8 cellular contexts compared by ENCODE assay signal in genomic region chr1:36420836-36421317, GRCh38. TPM values are rescaled to one million over a fixed set of nuclear protein-coding genes. Genes with fewer than 3 reads are reported as not detected.
DNase-seq lines count a peak whose midpoint lies in the region; ATAC-seq and TF ChIP-seq lines count a peak whose summit lies in the region.

No MANE protein-coding gene starts in this region.

- ATAC-seq in Panc1, result peak; percentile 98
- peak; percentile 95 to 98 for ATAC-seq in stimulated activated naive B cell treated with anti-CD40 and anti-IgM and Interleukin-4, amounts not matched to agents 10 μg/mL and 1 μg/mL and 100 μg/mL, for 72 hours (replicated peaks)
- ATAC-seq in GM21619 (IDR thresholded peaks at IDR 0.05; ENCODE audit: unreplicated experiment), result no peak

- no peak overlapping the region for H3K4me3 ChIP-seq in GM12875 (ENCODE audit: low read depth, low read length)
- no peak overlapping the region for H3K4me3 ChIP-seq in Panc1 (ENCODE audit: low read depth in 2 of 2, low read length in 2 of 2)
- H3K4me3 ChIP-seq in esophagus squamous epithelium, result no peak overlapping the region

- H3K27ac Mint-ChIP-seq in activated T-cell treated with anti-CD3 and anti-CD28 coated beads, Interleukin-2, amount 50 U/mL, for 24 hours, result peak overlapping the region; percentile 93
- peak overlapping the region; percentile 41 to 70 (median 61) for H3K27ac Mint-ChIP-seq in nephron
- H3K27ac Mint-ChIP-seq in stimulated activated naive B cell treated with anti-CD40 and anti-IgM and Interleukin-4, amounts not matched to agents 10 μg/mL and 1 μg/mL and 100 μg/mL, for 72 hours, result peak overlapping the region; percentile 87

- no peaks in the 10 kb centered on the region for H3K36me3 Mint-ChIP-seq in activated T-cell treated with anti-CD3 and anti-CD28 coated beads, Interleukin-2, amount 50 U/mL, for 24 hours (ENCODE audit: low read depth)
- peaks cover 26% of the 10 kb centered on the region for H3K36me3 Mint-ChIP-seq in nephron (ENCODE audit: low read depth)
- no peaks in the 10 kb centered on the region for H3K36me3 Mint-ChIP-seq in stimulated activated naive B cell treated with anti-CD40 and anti-IgM and Interleukin-4, amounts not matched to agents 10 μg/mL and 1 μg/mL and 100 μg/mL, for 72 hours

- no TSS peak for BruUV-seq in Panc1 (replicated peaks; lab: Mats Ljungman, UMichigan)

- intact Hi-C loops in Panc1 (cut with micrococcal nuclease; ENCODE audit: unreplicated experiment), result loop anchor here (2.0 to 5.0 kb wide), 2 partner anchors 34 to 78 kb away; partner anchors contain the start of gene STK40
- intact Hi-C loops in esophagus squamous epithelium (cut with DNase I), result loop anchor here (5.0 to 10.0 kb wide), 2 partner anchors 79 to 326 kb away; no protein-coding TSS in a partner anchor

- peak; percentile 93 for TF ChIP-seq CTCF in GM12875 (IDR thresholded peaks at IDR 0.05; ENCODE audit: borderline replicate concordance, insufficient read depth, low read depth, low read length)
- peak; percentile 90 for TF ChIP-seq CTCF in LNCAP (IDR thresholded peaks at IDR 0.05)
- TF ChIP-seq CTCF in Panc1 (IDR thresholded peaks at IDR 0.05), result peak; percentile 97
- peak; percentile 88 to 95 (median 92) for TF ChIP-seq CTCF in esophagus squamous epithelium (IDR thresholded peaks at IDR 0.05)
- TF ChIP-seq CTCF in nephron (IDR thresholded peaks at IDR 0.05; ENCODE audit: unreplicated experiment in 3 of 3), result peak; percentile 85 to 94 (median 92)

- H3K9me3 Mint-ChIP-seq in activated T-cell treated with anti-CD3 and anti-CD28 coated beads, Interleukin-2, amount 50 U/mL, for 24 hours, result no peaks in the 10 kb centered on the region
- no peaks in the 10 kb centered on the region for H3K9me3 Mint-ChIP-seq in nephron
- H3K9me3 Mint-ChIP-seq in stimulated activated naive B cell treated with anti-CD40 and anti-IgM and Interleukin-4, amounts not matched to agents 10 μg/mL and 1 μg/mL and 100 μg/mL, for 72 hours, result no peaks in the 10 kb centered on the region

- H3K4me3 Mint-ChIP-seq in activated T-cell treated with anti-CD3 and anti-CD28 coated beads, Interleukin-2, amount 50 U/mL, for 24 hours, result no peak overlapping the region
- no peak overlapping the region for H3K4me3 Mint-ChIP-seq in nephron
- no peak overlapping the region for H3K4me3 Mint-ChIP-seq in stimulated activated naive B cell treated with anti-CD40 and anti-IgM and Interleukin-4, amounts not matched to agents 10 μg/mL and 1 μg/mL and 100 μg/mL, for 72 hours

- peak; percentile 83 for DNase-seq in Panc1 (ENCODE audit: low read depth, low spot score)
- DNase-seq in activated T-cell treated with anti-CD3 and anti-CD28 coated beads, Interleukin-2, amount 50 U/mL, for 24 hours, result peak; percentile 96
- DNase-seq in esophagus squamous epithelium (lab: John Stamatoyannopoulos, UW), result no peak
- peak; percentile 75 for DNase-seq in stimulated activated naive B cell treated with anti-CD40 and anti-IgM and Interleukin-4, amounts not matched to agents 10 μg/mL and 1 μg/mL and 100 μg/mL, for 72 hours

- H3K4me1 Mint-ChIP-seq in activated T-cell treated with anti-CD3 and anti-CD28 coated beads, Interleukin-2, amount 50 U/mL, for 24 hours (ENCODE audit: low read depth), result peaks cover 17% of the 10 kb centered on the region
- peaks cover 6% of the 10 kb centered on the region for H3K4me1 Mint-ChIP-seq in nephron
- H3K4me1 Mint-ChIP-seq in stimulated activated naive B cell treated with anti-CD40 and anti-IgM and Interleukin-4, amounts not matched to agents 10 μg/mL and 1 μg/mL and 100 μg/mL, for 72 hours, result peaks cover 7 to 8% of the 10 kb centered on the region in 2 donors

- H3K27me3 Mint-ChIP-seq in activated T-cell treated with anti-CD3 and anti-CD28 coated beads, Interleukin-2, amount 50 U/mL, for 24 hours, result no peaks in the 10 kb centered on the region
- no peaks in the 10 kb centered on the region for H3K27me3 Mint-ChIP-seq in nephron (ENCODE audit: low read depth)
- H3K27me3 Mint-ChIP-seq in stimulated activated naive B cell treated with anti-CD40 and anti-IgM and Interleukin-4, amounts not matched to agents 10 μg/mL and 1 μg/mL and 100 μg/mL, for 72 hours, result no peaks in the 10 kb centered on the region

- CTCF ChIA-PET in Panc1 (lab: Charles Lee), result interaction anchor here (0.7 to 1.1 kb wide), 2 partner anchors 31 to 78 kb away, joined by 3 read pairs; no protein-coding TSS in a partner anchor

- no peak for TF ChIP-seq POLR2A in esophagus squamous epithelium (IDR thresholded peaks at IDR 0.05)

- H3K9me3 ChIP-seq in Panc1 (ENCODE audit: control insufficient read depth, insufficient read depth, low read depth, low read length) (no peaks in the 10 kb centered on the region), esophagus squamous epithelium (no peaks in the 10 kb centered on the region)

- 0 out of 2 replicates have a peak overlapping the region, but pooled peaks have one; percentile 25 for H3K27ac ChIP-seq in Panc1 (ENCODE audit: low read length)
- H3K27ac ChIP-seq in esophagus squamous epithelium, result peak overlapping the region in 2 of 4 donors; percentile 12 to 26

- H3K27me3 ChIP-seq in Panc1 (ENCODE audit: control insufficient read depth, insufficient read depth, low read length) (no peaks in the 10 kb centered on the region), esophagus squamous epithelium (no peaks in the 10 kb centered on the region)

- H3K4me1 ChIP-seq in Panc1 (ENCODE audit: control insufficient read depth, insufficient read depth, low read length) (peaks cover 3% of the 10 kb centered on the region), esophagus squamous epithelium (peaks cover 0 to 13% (median 0%) of the 10 kb centered on the region in 3 donors)

- WGBS in esophagus squamous epithelium, 2 donors, result 8 to 9% methylated on average over 13 of the region's 13 CpGs

- POLR2A ChIA-PET in Panc1 (lab: Charles Lee), result no interaction called here

- H3K36me3 ChIP-seq in Panc1 (ENCODE audit: control insufficient read depth, insufficient read depth, low read length) (no peaks in the 10 kb centered on the region), esophagus squamous epithelium (peaks cover 0 to 30% (median 0%) of the 10 kb centered on the region in 3 donors)

- in situ Hi-C loops in Panc1 (cut with HindIII; ENCODE audit: low pct_unique_long_range_greater_than_20kb, low sequenced_read_pairs), result no loop called here

RNA-seq across cellular contexts. Expression of gene LSM10, which starts 23.2 kb away (rescaled TPM):
- total RNA-seq in Panc1 (2021; ENCODE audit: unreplicated experiment) (53.7 TPM), esophagus squamous epithelium (10 to 100 TPM in 3 of 4 donors, 1 to 10 TPM in 1; 8.5 to 29.4 (median 16.9) TPM)
- polyA plus RNA-seq in Panc1 (2012; ENCODE audit: insufficient read length), result 75.5 TPM

RNA-seq across cellular contexts. Expression of gene OSCP1, which starts 29.4 kb away (rescaled TPM):
- total RNA-seq in Panc1 (2021; ENCODE audit: unreplicated experiment), result 5.5 TPM
- polyA plus RNA-seq in Panc1 (2012; ENCODE audit: insufficient read length), result 7.3 TPM
- total RNA-seq in esophagus squamous epithelium, result 1 to 10 TPM; 2.4 to 6.8 (median 4.5) TPM

RNA-seq across cellular contexts. Expression of gene STK40, which starts 35.2 kb away (rescaled TPM):
- total RNA-seq in Panc1 (2021; ENCODE audit: unreplicated experiment), result 49.6 TPM
- 50.8 TPM for polyA plus RNA-seq in Panc1 (2012; ENCODE audit: insufficient read length)
- 10 to 100 TPM; 34.5 to 59.7 (median 42.3) TPM for total RNA-seq in esophagus squamous epithelium

RNA-seq across cellular contexts. Expression of gene MRPS15, which starts 43.3 kb away (rescaled TPM):
- total RNA-seq in Panc1 (2021; ENCODE audit: unreplicated experiment) (113 TPM), esophagus squamous epithelium (10 to 100 TPM; 49.1 to 96.4 (median 74.0) TPM)
- polyA plus RNA-seq in Panc1 (2012; ENCODE audit: insufficient read length), result 87.2 TPM
